Comparison of ENCODE assay signal across 24 cellular contexts in genomic region chr10:132712698-132713232, GRCh38.
DNase-seq lines count a peak whose midpoint lies in the region; ATAC-seq and TF ChIP-seq lines count a peak whose summit lies in the region.
"Had no signal": no experiment of that assay in that cellular context is flagged by ENCODE, and none has a peak within 500 bp of the region (broad histone marks: within the 10 kb centered on the region; RNA-seq: fewer than 3 reads in every experiment).

No MANE protein-coding gene starts in this region.

- TF ChIP-seq CTCF in esophagus squamous epithelium (IDR thresholded peaks at IDR 0.05), result no peak

- no peak for ATAC-seq in CD4-positive, CD25-positive, alpha-beta regulatory T cell (ENCODE audit: low read depth in 2 of 2)
- ATAC-seq in right cardiac atrium, result no peak
- ATAC-seq in SK-N-SH treated with all-trans-retinoic acid at 6 μM for 48 hours, result no peak
- ATAC-seq: gastroesophageal sphincter, GM12878, HCT116 had no signal

- H3K36me3 ChIP-seq in CD4-positive, CD25-positive, alpha-beta regulatory T cell (ENCODE audit: control insufficient read depth, insufficient read depth, low read length), result peaks cover 10% of the 10 kb centered on the region
- H3K36me3 ChIP-seq in esophagus squamous epithelium, result peaks cover 0 to 70% (median 12%) of the 10 kb centered on the region in 3 donors

- intact Hi-C loops in right cardiac atrium (cut with DNase I), result no loop called here
- intact Hi-C loops in posterior cingulate gyrus (cut with DNase I), result no loop called here
- intact Hi-C loops in esophagus squamous epithelium (cut with DNase I), result no loop called here

- H3K9me3 ChIP-seq in CD4-positive, CD25-positive, alpha-beta regulatory T cell (ENCODE audit: control insufficient read depth in 2 of 2, low read length in 2 of 2), result no peaks in the 10 kb centered on the region
- H3K9me3 ChIP-seq in right cardiac atrium (ENCODE audit: control insufficient read depth, low read length) (no peaks in the 10 kb centered on the region), esophagus squamous epithelium (no peaks in the 10 kb centered on the region)
- H3K9me3 ChIP-seq: Caco-2, gastroesophageal sphincter, neutrophil had no signal

- H3K4me3 ChIP-seq in CD4-positive, CD25-positive, alpha-beta regulatory T cell (ENCODE audit: low read depth, low read length), result no peak overlapping the region
- H3K4me3 ChIP-seq in right cardiac atrium (ENCODE audit: low read length) (no peak overlapping the region), esophagus squamous epithelium (no peak overlapping the region)
- H3K4me3 ChIP-seq: coronary artery, gastroesophageal sphincter, GM12878, smooth muscle cell had no signal

- H3K36me3 Mint-ChIP-seq in CD4-positive, CD25-positive, alpha-beta regulatory T cell, result peaks cover 35% of the 10 kb centered on the region

- H3K4me1 ChIP-seq in CD4-positive, CD25-positive, alpha-beta regulatory T cell (ENCODE audit: control insufficient read depth, insufficient read depth, low read length, poor library complexity, severe bottlenecking), result no peaks in the 10 kb centered on the region
- H3K4me1 ChIP-seq in right cardiac atrium (ENCODE audit: control insufficient read depth, insufficient read depth, low read length) (no peaks in the 10 kb centered on the region), esophagus squamous epithelium (no peaks in the 10 kb centered on the region)
- H3K4me1 ChIP-seq: Caco-2 had no signal

- 97% methylated on average over 8 of the region's 8 CpGs for WGBS in right cardiac atrium
- 89 to 90% methylated on average over 8 of the region's 8 CpGs for WGBS in esophagus squamous epithelium, 2 donors

- no peaks in the 10 kb centered on the region for H3K4me1 Mint-ChIP-seq in CD4-positive, CD25-positive, alpha-beta regulatory T cell

- no peak for TF ChIP-seq POLR2A in esophagus squamous epithelium (IDR thresholded peaks at IDR 0.05)

- H3K27me3 Mint-ChIP-seq in CD4-positive, CD25-positive, alpha-beta regulatory T cell, result no peaks in the 10 kb centered on the region

- H3K9me3 Mint-ChIP-seq in CD4-positive, CD25-positive, alpha-beta regulatory T cell, result peaks cover 0 to 2% (median 0%) of the 10 kb centered on the region in 7 donors
- H3K9me3 Mint-ChIP-seq: T-helper 2 cell treated with Interferon-gamma antibody and Interleukin-4, amounts not matched to agents 5 μg/mL and 100 μg/mL, for 36 hours had no signal

- peak overlapping the region in 2 of 3 donors; percentile 21 to 27 for H3K27ac Mint-ChIP-seq in CD4-positive, CD25-positive, alpha-beta regulatory T cell
- H3K27ac Mint-ChIP-seq: activated T-helper 1 cell treated with anti-CD3 and anti-CD28 coated beads, Interleukin-12 subunit alpha, Interleukin-12 subunit beta, Interleukin-2, Interleukin-4 antibody, amounts not matched to agents 30 ng/mL and 10 ng/mL and 1 ng/mL, durations not matched to agents 14 hours and 24 hours and 36 hours; T-helper 2 cell treated with Interferon-gamma antibody and Interleukin-4, amounts not matched to agents 5 μg/mL and 100 μg/mL, for 36 hours had no signal

- H3K27me3 ChIP-seq in CD4-positive, CD25-positive, alpha-beta regulatory T cell (ENCODE audit: control insufficient read depth, insufficient read depth, low read length), result no peaks in the 10 kb centered on the region
- no peaks in the 10 kb centered on the region for H3K27me3 ChIP-seq in right cardiac atrium (ENCODE audit: control insufficient read depth, insufficient read depth)
- H3K27me3 ChIP-seq in esophagus squamous epithelium, result no peaks in the 10 kb centered on the region
- H3K27me3 ChIP-seq: gastroesophageal sphincter, neutrophil had no signal

- H3K27ac ChIP-seq in CD4-positive, CD25-positive, alpha-beta regulatory T cell (ENCODE audit: insufficient read depth, low read length, poor library complexity, severe bottlenecking), result no peak overlapping the region
- peak overlapping the region; percentile 96 for H3K27ac ChIP-seq in caudate nucleus (ENCODE audit: low read depth, low read length)
- H3K27ac ChIP-seq in right cardiac atrium (ENCODE audit: low read length), result no peak overlapping the region
- no peak overlapping the region for H3K27ac ChIP-seq in esophagus squamous epithelium
- H3K27ac ChIP-seq: neutrophil, RWPE1, VCaP had no signal

- no peak overlapping the region for H3K4me3 Mint-ChIP-seq in CD4-positive, CD25-positive, alpha-beta regulatory T cell
- H3K4me3 Mint-ChIP-seq: activated T-helper 1 cell treated with anti-CD3 and anti-CD28 coated beads, Interleukin-12 subunit alpha, Interleukin-12 subunit beta, Interleukin-2, Interleukin-4 antibody, amounts not matched to agents 30 ng/mL and 10 ng/mL and 1 ng/mL, durations not matched to agents 14 hours and 24 hours and 36 hours; T-helper 2 cell treated with Interferon-gamma antibody and Interleukin-4, amounts not matched to agents 5 μg/mL and 100 μg/mL, for 36 hours had no signal

- no peak for DNase-seq in CD4-positive, CD25-positive, alpha-beta regulatory T cell
- DNase-seq in caudate nucleus (lab: John Stamatoyannopoulos, UW) (no peak), right cardiac atrium (peak in 2 of 3 donors; percentile 7 to 13), posterior cingulate gyrus (peak in 7 of 10 donors; percentile 1 to 57 (median 20)), Ammon's horn (ENCODE audit: low spot score) (no peak), esophagus squamous epithelium (lab: John Stamatoyannopoulos, UW) (no peak)
- DNase-seq in activated CD4-positive, CD25-positive, alpha-beta regulatory T cell treated with anti-CD3 and anti-CD28 coated beads, Interleukin-2, amount 50 U/mL, for 72 hours, result no peak
- DNase-seq: IMR-90, NCI-H1092 treated with DMSO at 0.1 percent for 48 hours, NCI-H1930, NCI-H226, NCI-H748 treated with DMSO at 0.1 percent for 48 hours had no signal

TF ChIP-seq in SK-N-SH treated with all-trans-retinoic acid at 6 μM for 48 hours, 23 proteins besides CTCF, POLR2A, EP300 and RAD21:
- TF ChIP-seq TOX (CRISPR knock-in tag; IDR thresholded peaks at IDR 0.05; ENCODE audit: borderline replicate concordance) (no peak), ZNF8 (CRISPR knock-in tag; IDR thresholded peaks at IDR 0.05) (no peak), ZFP3 (CRISPR knock-in tag; IDR thresholded peaks at IDR 0.05) (no peak)
TF ChIP-seq in SK-N-SH treated with all-trans-retinoic acid at 6 μM for 48 hours: peak in this region for 0.

Comparison
In these comparisons a context has a peak if more than half of its experiments do, and no peak if none do; other contexts are left out.
1. DNase-seq: peak in right cardiac atrium (2 of 3) and posterior cingulate gyrus (7 of 10); none in CD4-positive, CD25-positive, alpha-beta regulatory T cell (0 of 3), caudate nucleus (0 of 61), Ammon's horn (single experiment), esophagus squamous epithelium (single experiment) and activated CD4-positive, CD25-positive, alpha-beta regulatory T cell treated with anti-CD3 and anti-CD28 coated beads, Interleukin-2, amount 50 U/mL, for 72 hours (single experiment).